14 cellular contexts compared by ENCODE assay signal in the genomic region with DNA sequence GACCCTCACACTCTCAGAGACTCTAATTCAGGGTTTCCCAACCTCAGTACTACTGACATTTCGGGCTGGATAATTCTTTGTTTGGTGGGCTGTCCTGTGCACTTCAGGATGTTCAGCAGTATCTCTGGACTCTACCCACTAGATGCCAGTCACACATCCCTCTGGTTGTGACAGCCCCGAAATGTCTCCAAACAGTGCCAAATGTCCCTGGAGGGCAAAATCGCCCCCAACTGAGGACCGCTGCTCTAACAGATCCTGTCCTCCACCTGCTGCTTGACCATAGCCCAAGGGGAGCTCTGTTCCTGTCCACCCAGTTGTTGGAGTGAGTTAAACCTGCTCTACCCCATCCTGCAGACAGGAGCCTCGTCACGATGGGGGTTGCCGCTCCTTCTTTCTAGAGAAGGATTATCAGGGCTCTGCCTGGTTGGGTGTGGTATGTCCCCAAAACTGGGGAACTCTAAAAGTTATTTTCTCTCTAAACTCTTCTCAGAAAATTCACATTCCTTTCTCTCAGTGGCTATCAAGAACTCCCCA.
DNase-seq lines count a peak whose midpoint lies in the region; ATAC-seq and TF ChIP-seq lines count a peak whose summit lies in the region.
"Had no signal": no experiment of that assay in that cellular context is flagged by ENCODE, and none has a peak within 500 bp of the region (broad histone marks: within the 10 kb centered on the region; RNA-seq: fewer than 3 reads in every experiment).

No MANE protein-coding gene starts in this region.

- no peak for DNase-seq in endodermal cell
- DNase-seq in nephron progenitor cell, result no peak
- DNase-seq in thyroid gland, result no peak
- DNase-seq: GF-D8, KG1, NCI-H1092, NCI-H524 treated with DMSO at 0.1 percent for 48 hours, Right ventricle myocardium superior had no signal

- no peak for ATAC-seq in HG02623 (IDR thresholded peaks at IDR 0.05; ENCODE audit: unreplicated experiment)
- ATAC-seq in GM18867 (IDR thresholded peaks at IDR 0.05; ENCODE audit: unreplicated experiment), result no peak
- no peak for ATAC-seq in HG02642 (IDR thresholded peaks at IDR 0.05; ENCODE audit: poor library complexity, unreplicated experiment)
- ATAC-seq: Panc1 had no signal

- H3K4me1 Mint-ChIP-seq in endodermal cell (peaks cover 69% of the 10 kb centered on the region), nephron progenitor cell (peaks cover 81% of the 10 kb centered on the region)

- peaks cover 4% of the 10 kb centered on the region for H3K9me3 Mint-ChIP-seq in endodermal cell
- peaks cover 4% of the 10 kb centered on the region for H3K9me3 Mint-ChIP-seq in nephron progenitor cell

- H3K27me3 ChIP-seq in HUES48 (ENCODE audit: control insufficient read depth, insufficient read depth, low read length) (no peaks in the 10 kb centered on the region), endodermal cell (ENCODE audit: control insufficient read depth, insufficient read depth, low read length, poor library complexity, severe bottlenecking) (no peaks in the 10 kb centered on the region), thyroid gland (no peaks in the 10 kb centered on the region)
- H3K27me3 ChIP-seq: BLaER1 had no signal

- H3K36me3 Mint-ChIP-seq in endodermal cell (ENCODE audit: low read depth), result peaks cover 1% of the 10 kb centered on the region
- peaks cover 19% of the 10 kb centered on the region for H3K36me3 Mint-ChIP-seq in nephron progenitor cell (ENCODE audit: low read depth)

- H3K36me3 ChIP-seq in HUES48 (ENCODE audit: control insufficient read depth, insufficient read depth, low read length) (no peaks in the 10 kb centered on the region), endodermal cell (ENCODE audit: control insufficient read depth, insufficient read depth, low read length) (no peaks in the 10 kb centered on the region), thyroid gland (no peaks in the 10 kb centered on the region)
- H3K36me3 ChIP-seq: BLaER1 had no signal

- H3K4me1 ChIP-seq in HUES48 (ENCODE audit: control insufficient read depth, insufficient read depth, low read length) (peaks cover 33% of the 10 kb centered on the region), endodermal cell (ENCODE audit: control insufficient read depth, insufficient read depth, low read length) (peaks cover 34% of the 10 kb centered on the region), thyroid gland (peaks cover 32 to 48% of the 10 kb centered on the region in 2 donors)
- H3K4me1 ChIP-seq: BLaER1 had no signal

- H3K4me3 Mint-ChIP-seq in endodermal cell (no peak overlapping the region), nephron progenitor cell (no peak overlapping the region)

- peak overlapping the region; percentile 80 for H3K27ac ChIP-seq in HUES48 (ENCODE audit: low read depth, low read length)
- H3K27ac ChIP-seq in endodermal cell (ENCODE audit: low read depth, low read length), result peak overlapping the region; percentile 95
- peak overlapping the region; percentile 22 to 47 (median 31) for H3K27ac ChIP-seq in thyroid gland
- H3K27ac ChIP-seq: BLaER1 had no signal

- WGBS in endodermal cell (ENCODE audit: insufficient coverage in 1 of 2, insufficient read length in 1 of 2), 2 experiments, result 89 to 93% methylated on average over 5 to 7 of the region's 7 CpGs
- 93 to 94% methylated on average over 7 of the region's 7 CpGs for WGBS in thyroid gland, 2 donors

- H3K9me3 ChIP-seq in HUES48 (ENCODE audit: control insufficient read depth, insufficient read depth, low read length) (no peaks in the 10 kb centered on the region), endodermal cell (ENCODE audit: control insufficient read depth, low read length) (peaks cover 2% of the 10 kb centered on the region), thyroid gland (no peaks in the 10 kb centered on the region)

- no peak overlapping the region for H3K9ac ChIP-seq in HUES48 (ENCODE audit: low read depth, low read length)
- H3K9ac ChIP-seq in endodermal cell (ENCODE audit: extremely low read depth, low read length, poor library complexity, severe bottlenecking), result no peak overlapping the region
- H3K9ac ChIP-seq: BLaER1 had no signal

- no peak for TF ChIP-seq CTCF in endodermal cell (conservative IDR thresholded peaks at IDR 0.05)
- TF ChIP-seq CTCF in nephron progenitor cell (IDR thresholded peaks at IDR 0.05), result no peak
- no peak for TF ChIP-seq CTCF in thyroid gland (IDR thresholded peaks at IDR 0.05)

- H3K27me3 Mint-ChIP-seq in endodermal cell (ENCODE audit: insufficient read depth) (no peaks in the 10 kb centered on the region), nephron progenitor cell (ENCODE audit: low read depth, poor library complexity) (no peaks in the 10 kb centered on the region)

- no peak for TF ChIP-seq POLR2A in thyroid gland (IDR thresholded peaks at IDR 0.05)

- intact Hi-C loops in thyroid gland (cut with DNase I), result no loop called here

- H3K4me3 ChIP-seq in HUES48 (ENCODE audit: low read depth, low read length) (no peak overlapping the region), endodermal cell (ENCODE audit: low read length) (no peak overlapping the region), thyroid gland (replicated peaks in 1 of 3) (no peak overlapping the region)
- H3K4me3 ChIP-seq: BLaER1 had no signal

- H3K27ac Mint-ChIP-seq in endodermal cell (peak overlapping the region; percentile 84), nephron progenitor cell (peak overlapping the region; percentile 73)

Comparison
In these comparisons a context has a peak if more than half of its experiments do, and no peak if none do; other contexts are left out.
1. H3K27ac ChIP-seq: peak in every context shown above with its lines; median percentile 95 in endodermal cell; 80 in HUES48; 31 in thyroid gland.